ENCODE assay signal across 16 cellular contexts in the genomic region with DNA sequence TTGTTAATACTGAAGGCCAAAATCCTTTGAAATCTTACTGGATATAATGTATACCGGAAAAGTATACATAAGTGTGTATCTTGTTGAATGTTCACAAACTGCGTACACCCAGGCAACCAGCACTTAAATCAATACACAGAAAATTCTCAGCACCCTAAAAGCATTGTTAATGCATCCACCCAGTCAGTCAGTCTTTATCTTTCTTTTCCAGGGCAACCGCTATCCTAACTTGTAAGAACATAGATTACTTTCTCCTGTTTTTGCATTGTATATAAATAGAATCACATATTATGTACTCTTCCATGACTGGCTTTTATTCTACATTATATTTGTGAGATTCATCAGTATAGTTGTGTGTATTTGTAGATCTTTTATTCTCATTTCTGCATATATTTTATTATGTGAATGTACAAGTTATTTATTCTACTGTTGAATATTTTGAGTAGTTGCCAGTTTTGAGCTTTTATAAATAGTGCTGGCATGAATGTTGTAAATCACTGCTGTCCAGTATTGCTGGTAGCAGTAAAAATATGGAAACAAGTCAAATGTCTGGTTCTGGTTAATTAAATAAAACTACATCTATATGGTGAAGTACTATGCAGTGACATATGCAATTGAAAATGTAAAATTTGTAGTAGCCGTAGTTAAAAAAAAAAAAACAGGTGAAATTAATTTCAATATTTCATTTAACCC.
DNase-seq lines count a peak whose midpoint lies in the region; ATAC-seq and TF ChIP-seq lines count a peak whose summit lies in the region.
"Had no signal": no experiment of that assay in that cellular context is flagged by ENCODE, and none has a peak within 500 bp of the region (broad histone marks: within the 10 kb centered on the region; RNA-seq: fewer than 3 reads in every experiment).

No MANE protein-coding gene starts in this region.

- H3K27ac ChIP-seq in left ventricle myocardium inferior (replicated peaks) (peak overlapping the region; percentile 40), SK-N-MC (peak overlapping the region; percentile 46; the same call in 1 of the 2 replicates)

- no peaks in the 10 kb centered on the region for H3K27me3 Mint-ChIP-seq in nephron progenitor cell (ENCODE audit: low read depth, poor library complexity)
- H3K27me3 Mint-ChIP-seq: CD4-positive, alpha-beta memory T cell had no signal

- DNase-seq in left ventricle myocardium inferior: no peak
- DNase-seq in cardiac septum (ENCODE audit: low spot score): no peak
- no peak for DNase-seq in SK-N-MC (ENCODE audit: low read depth, low spot score)
- no peak for DNase-seq in nephron progenitor cell
- no peak for DNase-seq in NCI-H524 (lab: John Stamatoyannopoulos, UW)
- DNase-seq: C1 segment of cervical spinal cord; Calu3; CD4-positive, alpha-beta memory T cell; COR-L47; DMS53; DMS79 treated with DMSO at 0.1 percent for 48 hours; H9 had no signal

- H3K9me3 Mint-ChIP-seq in nephron progenitor cell: no peaks in the 10 kb centered on the region
- H3K9me3 Mint-ChIP-seq: CD4-positive, alpha-beta memory T cell; GM23338; H9 had no signal

- peaks cover 57% of the 10 kb centered on the region for H3K36me3 Mint-ChIP-seq in nephron progenitor cell (ENCODE audit: low read depth)

- no peaks in the 10 kb centered on the region for H3K4me1 Mint-ChIP-seq in nephron progenitor cell

- peaks cover 25% of the 10 kb centered on the region for H3K4me1 ChIP-seq in left ventricle myocardium inferior

- no peak overlapping the region for H3K4me3 ChIP-seq in left ventricle myocardium inferior
- no peak overlapping the region for H3K4me3 ChIP-seq in SK-N-MC
- H3K4me3 ChIP-seq: GM23338 had no signal

- TF ChIP-seq CTCF in left ventricle myocardium inferior (IDR thresholded peaks at IDR 0.05; ENCODE audit: borderline replicate concordance): no peak
- no peak for TF ChIP-seq CTCF in nephron progenitor cell (IDR thresholded peaks at IDR 0.05)

- H3K4me3 Mint-ChIP-seq in nephron progenitor cell: no peak overlapping the region
- H3K4me3 Mint-ChIP-seq: CD4-positive, alpha-beta memory T cell; GM23338; H9 had no signal

- H3K9ac ChIP-seq in SK-N-MC (ENCODE audit: insufficient read length): no peak overlapping the region

- peak overlapping the region; percentile 23 for H3K27ac Mint-ChIP-seq in nephron progenitor cell
- H3K27ac Mint-ChIP-seq: CD4-positive, alpha-beta memory T cell; GM23338; H9 had no signal

- no peaks in the 10 kb centered on the region for H3K27me3 ChIP-seq in left ventricle myocardium inferior (ENCODE audit: low read depth)

- intact Hi-C loops in left ventricle myocardium inferior (cut with micrococcal nuclease): no loop called here
- intact Hi-C loops in cardiac septum (cut with DNase I): no loop called here

- H3K9me3 ChIP-seq in left ventricle myocardium inferior (replicated peaks) (no peaks in the 10 kb centered on the region), SK-N-MC (ENCODE audit: low read depth, low read length) (no peaks in the 10 kb centered on the region)

- H3K36me3 ChIP-seq in left ventricle myocardium inferior (peaks cover 70% of the 10 kb centered on the region), SK-N-MC (ENCODE audit: insufficient read depth, low read length) (peaks cover 15% of the 10 kb centered on the region)

- ATAC-seq in SK-N-SH treated with all-trans-retinoic acid at 6 μM for 48 hours (no peak), HG03460 (IDR thresholded peaks at IDR 0.05; ENCODE audit: unreplicated experiment) (no peak)
- ATAC-seq: GM23338, HCT116 had no signal

TF ChIP-seq in SK-N-SH treated with all-trans-retinoic acid at 6 μM for 48 hours, 23 proteins besides CTCF, POLR2A, EP300 and RAD21:
- no peak for TF ChIP-seq ZFP30 (CRISPR knock-in tag; IDR thresholded peaks at IDR 0.05)
- TF ChIP-seq, protein P1, sequence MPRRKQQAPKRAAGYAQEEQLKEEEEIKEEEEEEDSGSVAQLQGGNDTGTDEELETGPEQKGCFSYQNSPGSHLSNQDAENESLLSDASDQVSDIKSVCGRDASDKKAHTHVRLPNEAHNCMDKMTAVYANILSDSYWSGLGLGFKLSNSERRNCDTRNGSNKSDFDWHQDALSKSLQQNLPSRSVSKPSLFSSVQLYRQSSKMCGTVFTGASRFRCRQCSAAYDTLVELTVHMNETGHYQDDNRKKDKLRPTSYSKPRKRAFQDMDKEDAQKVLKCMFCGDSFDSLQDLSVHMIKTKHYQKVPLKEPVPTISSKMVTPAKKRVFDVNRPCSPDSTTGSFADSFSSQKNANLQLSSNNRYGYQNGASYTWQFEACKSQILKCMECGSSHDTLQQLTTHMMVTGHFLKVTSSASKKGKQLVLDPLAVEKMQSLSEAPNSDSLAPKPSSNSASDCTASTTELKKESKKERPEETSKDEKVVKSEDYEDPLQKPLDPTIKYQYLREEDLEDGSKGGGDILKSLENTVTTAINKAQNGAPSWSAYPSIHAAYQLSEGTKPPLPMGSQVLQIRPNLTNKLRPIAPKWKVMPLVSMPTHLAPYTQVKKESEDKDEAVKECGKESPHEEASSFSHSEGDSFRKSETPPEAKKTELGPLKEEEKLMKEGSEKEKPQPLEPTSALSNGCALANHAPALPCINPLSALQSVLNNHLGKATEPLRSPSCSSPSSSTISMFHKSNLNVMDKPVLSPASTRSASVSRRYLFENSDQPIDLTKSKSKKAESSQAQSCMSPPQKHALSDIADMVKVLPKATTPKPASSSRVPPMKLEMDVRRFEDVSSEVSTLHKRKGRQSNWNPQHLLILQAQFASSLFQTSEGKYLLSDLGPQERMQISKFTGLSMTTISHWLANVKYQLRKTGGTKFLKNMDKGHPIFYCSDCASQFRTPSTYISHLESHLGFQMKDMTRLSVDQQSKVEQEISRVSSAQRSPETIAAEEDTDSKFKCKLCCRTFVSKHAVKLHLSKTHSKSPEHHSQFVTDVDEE (CRISPR knock-in tag; IDR thresholded peaks at IDR 0.05): 0 out of 2 replicates have a peak, but pooled peaks have one; percentile 36
- no peak for TF ChIP-seq ESRRG (CRISPR knock-in tag; IDR thresholded peaks at IDR 0.05)
- TF ChIP-seq TCF4 (CRISPR knock-in tag; IDR thresholded peaks at IDR 0.05; ENCODE audit: borderline replicate concordance): peak; percentile 24; the same call in 1 of the 2 replicates
